ENCODE assay signal across 19 cellular contexts in genomic region chr3:105504440-105504951, GRCh38.
"Had no signal": no experiment of that assay in that cellular context is flagged by ENCODE, and none has a peak within 500 bp of the region (broad histone marks: within the 10 kb centered on the region; RNA-seq: fewer than 3 reads in every experiment).

No MANE protein-coding gene starts in this region.

- H3K4me1 Mint-ChIP-seq: T-helper 17 cell had no signal

- H3K36me3 ChIP-seq: esophagus muscularis mucosa, gastroesophageal sphincter, lower lobe of right lung, transverse colon, uterus had no signal

- H3K27me3 Mint-ChIP-seq: activated naive CD8-positive, alpha-beta T cell; stimulated activated naive CD8-positive, alpha-beta T cell treated with anti-CD3 and anti-CD28 coated beads, Interleukin-15, Interleukin-2, amounts not matched to agents 100 ng/mL and 50 ng/mL, for 24 hours; T-helper 17 cell had no signal

- H3K4me3 ChIP-seq: esophagus muscularis mucosa, gastroesophageal sphincter, lower lobe of right lung, transverse colon, uterus had no signal

- H3K27ac ChIP-seq: esophagus muscularis mucosa, gastroesophageal sphincter, lower lobe of right lung, transverse colon, uterus, VCaP had no signal

- H3K36me3 Mint-ChIP-seq: activated naive CD8-positive, alpha-beta T cell had no signal

- H3K27ac Mint-ChIP-seq: activated naive CD8-positive, alpha-beta T cell; activated T-helper 1 cell treated with anti-CD3 and anti-CD28 coated beads, Interleukin-12 subunit alpha, Interleukin-12 subunit beta, Interleukin-2, Interleukin-4 antibody, amounts not matched to agents 30 ng/mL and 10 ng/mL and 1 ng/mL, durations not matched to agents 14 hours and 24 hours and 36 hours; stimulated activated naive CD8-positive, alpha-beta T cell treated with anti-CD3 and anti-CD28 coated beads, Interleukin-15, Interleukin-2, amounts not matched to agents 100 ng/mL and 50 ng/mL, for 24 hours; T-helper 17 cell had no signal

- ATAC-seq: gastroesophageal sphincter, left cardiac atrium, T-helper 17 cell had no signal

- H3K9me3 Mint-ChIP-seq: activated T-helper 1 cell treated with anti-CD3 and anti-CD28 coated beads, Interleukin-12 subunit alpha, Interleukin-12 subunit beta, Interleukin-2, Interleukin-4 antibody, amounts not matched to agents 30 ng/mL and 10 ng/mL and 1 ng/mL, durations not matched to agents 14 hours and 24 hours and 36 hours; nephron; stimulated activated naive CD8-positive, alpha-beta T cell treated with anti-CD3 and anti-CD28 coated beads, Interleukin-15, Interleukin-2, amounts not matched to agents 100 ng/mL and 50 ng/mL, for 24 hours had no signal

- H3K4me1 ChIP-seq: esophagus muscularis mucosa, gastroesophageal sphincter, transverse colon, uterus had no signal

- H3K9me3 ChIP-seq: esophagus muscularis mucosa, gastroesophageal sphincter, lower lobe of right lung, transverse colon, uterus had no signal

- H3K27me3 ChIP-seq: esophagus muscularis mucosa, gastroesophageal sphincter, transverse colon, uterus had no signal

- DNase-seq: activated CD4-positive, alpha-beta T cell treated with anti-CD3 and anti-CD28 coated beads for 1 hour; activated CD4-positive, alpha-beta T cell treated with anti-CD3 and anti-CD28 coated beads, Interleukin-2, amount 50 U/mL, for 4 hours; cerebellar nuclear complex; effector memory CD4-positive, alpha-beta T cell; left cardiac atrium; lower lobe of right lung; retina; stimulated activated CD4-positive, alpha-beta T cell treated with anti-CD3 and anti-CD28 coated beads, Interleukin-12 subunit alpha, Interleukin-12 subunit beta, amount 100 ng/mL, for 4 hours; stimulated activated CD4-positive, alpha-beta T cell treated with anti-CD3 and anti-CD28 coated beads, Interleukin-1b, Interleukin-23, amount 100 ng/mL, for 48 hours; T-helper 17 cell; transverse colon; uterus had no signal

- H3K4me3 Mint-ChIP-seq: activated naive CD8-positive, alpha-beta T cell; activated T-helper 1 cell treated with anti-CD3 and anti-CD28 coated beads, Interleukin-12 subunit alpha, Interleukin-12 subunit beta, Interleukin-2, Interleukin-4 antibody, amounts not matched to agents 30 ng/mL and 10 ng/mL and 1 ng/mL, durations not matched to agents 14 hours and 24 hours and 36 hours; nephron; stimulated activated naive CD8-positive, alpha-beta T cell treated with anti-CD3 and anti-CD28 coated beads, Interleukin-15, Interleukin-2, amounts not matched to agents 100 ng/mL and 50 ng/mL, for 24 hours; T-helper 17 cell had no signal
